ENCODE assay signal across 37 cellular contexts in genomic region chr21:44699502-44700001, GRCh38. TPM values are rescaled to one million over a fixed set of nuclear protein-coding genes. Genes with fewer than 3 reads are reported as not detected.
DNase-seq lines count a peak whose midpoint lies in the region; ATAC-seq, FAIRE-seq and TF ChIP-seq lines count a peak whose summit lies in the region.
"Had no signal": no experiment of that assay in that cellular context is flagged by ENCODE, and none has a peak within 500 bp of the region (broad histone marks: within the 10 kb centered on the region; RNA-seq: fewer than 3 reads in every experiment).

No MANE protein-coding gene starts in this region.

- no peak overlapping the region for H3K56ac ChIP-seq in H1 (replicated peaks; ENCODE audit: insufficient read length, low read depth, low read length)

- peak overlapping the region; percentile 81 for H4K91ac ChIP-seq in H1 (replicated peaks; ENCODE audit: insufficient read length, low read length)

- H2BK120ac ChIP-seq in H1 (replicated peaks; ENCODE audit: low read depth, low read length), result no peak overlapping the region

- H3K27me3 ChIP-seq in H1 (replicated peaks in 1 of 4; ENCODE audit: control insufficient read depth in 3 of 4, extremely low read depth in 1 of 4, insufficient read depth in 3 of 4, low read length in 3 of 4), result peaks cover 0 to 2% (median 0%) of the 10 kb centered on the region in 4 experiments; a peak in 3 of 7 replicates

- peak overlapping the region; percentile 35 for H4K5ac ChIP-seq in H1 (ENCODE audit: insufficient read length, low read depth, low read length)

- no peaks in the 10 kb centered on the region for H3K4me1 Mint-ChIP-seq in activated CD8-positive, alpha-beta memory T cell treated with anti-CD3 and anti-CD28 coated beads, Interleukin-2, amount 10 ng/mL, durations not matched to agents 7 days and 5 days
- H3K4me1 Mint-ChIP-seq: IgD-negative memory B cell; stimulated activated memory B cell treated with anti-CD40 and anti-IgM and Interleukin-4, amounts not matched to agents 10 μg/mL and 1 μg/mL and 100 μg/mL, for 72 hours had no signal

- no peaks in the 10 kb centered on the region for H3K79me2 ChIP-seq in H1 (ENCODE audit: control insufficient read depth in 1 of 2, insufficient read depth in 2 of 2, low read length in 2 of 2)

- no peak overlapping the region; the same call in 1 of the 2 replicates for H2BK5ac ChIP-seq in H1 (ENCODE audit: low read depth, low read length)

- intact Hi-C loops in posterior vena cava (cut with DNase I), result no loop called here

- TF ChIP-seq RAD21 in H1 (IDR thresholded peaks at IDR 0.05 in 1 of 2, conservative IDR thresholded peaks at IDR 0.05 in 1 of 2; ENCODE audit: low read depth in 2 of 2, low read length in 2 of 2), result no peak

- no peaks in the 10 kb centered on the region for H3K36me3 ChIP-seq in H1 (ENCODE audit: control insufficient read depth in 2 of 4, insufficient read depth in 4 of 4, low read length in 3 of 4)
- H3K36me3 ChIP-seq: left lung, upper lobe of left lung had no signal

- TF ChIP-seq EP300 in H1 (IDR thresholded peaks at IDR 0.05; ENCODE audit: borderline replicate concordance in 1 of 2, low read depth in 2 of 2, low read length in 2 of 2), result no peak

- H3K23me2 ChIP-seq in H1 (ENCODE audit: low read depth, low read length), result peaks cover under 1% of the 10 kb centered on the region; the same call in 1 of the 2 replicates

- H2BK20ac ChIP-seq in H1 (ENCODE audit: low read length), result peak overlapping the region; percentile 80; the same call in 1 of the 2 replicates

- H3K14ac ChIP-seq in H1 (ENCODE audit: insufficient read length), result no peak overlapping the region

- H3K27ac ChIP-seq in H1 (ENCODE audit: low read depth, low read length), result no peak overlapping the region
- H3K27ac ChIP-seq: GM23248, left lung, RWPE1, upper lobe of left lung had no signal

- 0 out of 2 replicates have a peak overlapping the region, but pooled peaks have one; percentile 61 for H2BK15ac ChIP-seq in H1 (ENCODE audit: low read length)

- peaks cover 77% of the 10 kb centered on the region for H3K27me3 Mint-ChIP-seq in activated CD8-positive, alpha-beta memory T cell treated with anti-CD3 and anti-CD28 coated beads, Interleukin-2, amount 10 ng/mL, durations not matched to agents 7 days and 5 days

- CTCF ChIA-PET in activated CD8-positive, alpha-beta memory T cell treated with anti-CD3 and anti-CD28 coated beads, Interleukin-2, amount 10 ng/mL, durations not matched to agents 7 days and 5 days (lab: Charles Lee), result no interaction called here
- CTCF ChIA-PET in H1 (lab: Charles Lee; ENCODE audit: partially characterized antibody), result interaction anchor here (0.6 to 3.5 kb wide), 8 partner anchors 9 to 250 kb away, joined by 3 to 15 read pairs (median 3); partner anchors contain the start of gene KRTAP10-6

- TF ChIP-seq POLR2A in H1 (IDR thresholded peaks at IDR 0.05; ENCODE audit: control extremely low read depth in 1 of 2, low read depth in 2 of 2, low read length in 2 of 2), result no peak

- H3K36me3 Mint-ChIP-seq in activated CD8-positive, alpha-beta memory T cell treated with anti-CD3 and anti-CD28 coated beads, Interleukin-2, amount 10 ng/mL, durations not matched to agents 7 days and 5 days, result no peaks in the 10 kb centered on the region
- H3K36me3 Mint-ChIP-seq: IgD-negative memory B cell; mesothelial cell of epicardium; stimulated activated memory B cell treated with anti-CD40 and anti-IgM and Interleukin-4, amounts not matched to agents 10 μg/mL and 1 μg/mL and 100 μg/mL, for 72 hours had no signal

- H3K4me3 Mint-ChIP-seq in activated CD8-positive, alpha-beta memory T cell treated with anti-CD3 and anti-CD28 coated beads, Interleukin-2, amount 10 ng/mL, durations not matched to agents 7 days and 5 days, result no peak overlapping the region
- H3K4me3 Mint-ChIP-seq: activated CD8-positive, alpha-beta T cell treated with anti-CD3 and anti-CD28 coated beads, Interleukin-2, amount 10 ng/mL, durations not matched to agents 7 days and 5 days; activated T-cell treated with anti-CD3 and anti-CD28 coated beads, Interleukin-2, amount 50 U/mL, for 24 hours; dendritic cell treated with granulocyte-macrophage colony-stimulating factor and Interleukin-4, amounts not matched to agents 40 ng/mL and 50 ng/mL, for 4 days; IgD-negative memory B cell; mesothelial cell of epicardium; stimulated activated memory B cell treated with anti-CD40 and anti-IgM and Interleukin-4, amounts not matched to agents 10 μg/mL and 1 μg/mL and 100 μg/mL, for 72 hours; T-helper 1 cell treated with Interleukin-12 subunit alpha and Interleukin-12 subunit beta and Interleukin-4 antibody, amounts not matched to agents 30 μg/mL and 1 μg/mL, for 36 hours had no signal

- H2AK5ac ChIP-seq in H1 (ENCODE audit: low read depth, low read length), result no peak overlapping the region

- no peak overlapping the region for H3K4me3 ChIP-seq in H1 (ENCODE audit: extremely low read depth in 1 of 4, insufficient read depth in 2 of 4, low read depth in 3 of 4, low read length in 4 of 4)
- H3K4me3 ChIP-seq: GM23248, left lung, upper lobe of left lung had no signal

- no peak overlapping the region for H2AFZ ChIP-seq in H1 (ENCODE audit: low read length)
- H2AFZ ChIP-seq: GM23248 had no signal

- peaks cover 3 to 60% (median 42%) of the 10 kb centered on the region in 4 experiments for H3K4me1 ChIP-seq in H1 (replicated peaks in 1 of 4; ENCODE audit: control insufficient read depth in 3 of 4, insufficient read depth in 4 of 4, low read length in 3 of 4)
- H3K4me1 ChIP-seq: left lung, upper lobe of left lung had no signal

- H3K9me3 Mint-ChIP-seq in activated CD8-positive, alpha-beta memory T cell treated with anti-CD3 and anti-CD28 coated beads, Interleukin-2, amount 10 ng/mL, durations not matched to agents 7 days and 5 days (ENCODE audit: low read depth), result no peaks in the 10 kb centered on the region
- H3K9me3 Mint-ChIP-seq: activated T-cell treated with anti-CD3 and anti-CD28 coated beads, Interleukin-2, amount 50 U/mL, for 24 hours; dendritic cell treated with granulocyte-macrophage colony-stimulating factor and Interleukin-4, amounts not matched to agents 40 ng/mL and 50 ng/mL, for 4 days; mesothelial cell of epicardium; stimulated activated memory B cell treated with anti-CD40 and anti-IgM and Interleukin-4, amounts not matched to agents 10 μg/mL and 1 μg/mL and 100 μg/mL, for 72 hours; T-helper 1 cell treated with Interleukin-12 subunit alpha and Interleukin-12 subunit beta and Interleukin-4 antibody, amounts not matched to agents 30 μg/mL and 1 μg/mL, for 36 hours had no signal

- no peak overlapping the region for H3K4me2 ChIP-seq in H1 (ENCODE audit: insufficient read depth in 1 of 2, low read depth in 2 of 2, low read length in 2 of 2)

- peak overlapping the region; percentile 84; the same call in 1 of the 2 replicates for H2BK12ac ChIP-seq in H1 (ENCODE audit: low read depth, low read length)

- no peak for FAIRE-seq in H1 (lab: Jason Lieb, UNC)
- FAIRE-seq: A204.1, islet of Langerhans had no signal

- peaks cover 0 to 2% of the 10 kb centered on the region in 2 experiments for H4K20me1 ChIP-seq in H1 (replicated peaks in 1 of 2; ENCODE audit: control insufficient read depth in 1 of 2, insufficient read depth in 2 of 2, low read length in 2 of 2)

- H3K18ac ChIP-seq in H1 (ENCODE audit: extremely low read depth, low read length), result peak overlapping the region; percentile 60; the same call in 1 of the 2 replicates

- 0 out of 2 replicates have a peak overlapping the region, but pooled peaks have one; percentile 66 for H4K8ac ChIP-seq in H1 (ENCODE audit: extremely low read depth, insufficient read depth, low read length)

- no peak overlapping the region for H3K4ac ChIP-seq in H1 (replicated peaks; ENCODE audit: insufficient read length, low read depth, low read length)

- H3K9ac ChIP-seq in H1 (replicated peaks in 1 of 4; ENCODE audit: extremely low read depth in 1 of 4, low read depth in 3 of 4, low read length in 3 of 4), result no peak overlapping the region
- H3K9ac ChIP-seq: GM23248 had no signal

- H3K79me1 ChIP-seq in H1 (ENCODE audit: low read depth, low read length), result peaks cover 3% of the 10 kb centered on the region; the same call in 1 of the 2 replicates

- peak; percentile 38 for DNase-seq in activated CD8-positive, alpha-beta memory T cell treated with anti-CD3 and anti-CD28 coated beads for 24 hours
- no peak for DNase-seq in activated CD8-positive, alpha-beta memory T cell treated with anti-CD3 and anti-CD28 coated beads, Interleukin-2, amount 10 ng/mL, durations not matched to agents 7 days and 5 days
- DNase-seq in GM20000 (ENCODE audit: low spot score) (peak; percentile 14), H1 (ENCODE audit: low read depth in 1 of 2, low spot score in 2 of 2) (no peak), posterior vena cava (ENCODE audit: low spot score) (peak; percentile 63), cerebellar cortex (ENCODE audit: low spot score) (no peak), NCI-H1694 treated with DMSO at 0.1 percent for 48 hours (lab: John Stamatoyannopoulos, UW) (no peak)
- DNase-seq in activated CD4-positive, alpha-beta T cell treated with anti-CD3 and anti-CD28 coated beads, Interleukin-2, amount 50 U/mL, for 48 hours, result no peak
- DNase-seq: activated CD4-positive, alpha-beta T cell treated with anti-CD3 and anti-CD28 coated beads for 1 hour; activated gamma-delta T cell treated with Interleukin-2 at 50 U/mL for 16 hours; activated T-cell treated with anti-CD3 and anti-CD28 coated beads, Interleukin-2, amount 50 U/mL, for 24 hours; central memory CD4-positive, alpha-beta T cell; DMS79; foreskin fibroblast; GDM1; GM23248; NCI-H187 treated with DMSO at 0.1 percent for 48 hours; NCI-H2171 treated with DMSO at 0.1 percent for 48 hours; NCI-H510A; occipital lobe had no signal

- TF ChIP-seq CTCF in GM20000 (IDR thresholded peaks at IDR 0.05; ENCODE audit: extremely low read depth, missing control alignments) (no peak), H1 (IDR thresholded peaks at IDR 0.05; ENCODE audit: control extremely low read depth in 1 of 3, insufficient read depth in 1 of 3, low read depth in 1 of 3, low read length in 3 of 3) (no peak)

- POLR2A ChIA-PET in H1 (lab: Charles Lee; ENCODE audit: partially characterized antibody), result interaction anchor here (0.9 to 1.2 kb wide), 3 partner anchors 9 to 94 kb away, joined by 3 to 4 read pairs (median 3); no protein-coding TSS in a partner anchor

- H3K23ac ChIP-seq in H1 (ENCODE audit: insufficient read length), result no peak overlapping the region

- 75% methylated on average over 16 of the region's 17 CpGs; no CpG with 5 or more reads in 1 of the 2 experiments for WGBS in H1 (ENCODE audit: extremely low coverage in 1 of 2, insufficient coverage in 1 of 2, insufficient read length in 1 of 2, insufficient replicate concordance in 2 of 2, low coverage in 1 of 2, low lambda C conversion rate in 2 of 2, missing lambda C conversion rate in 1 of 2), 2 experiments

- H3K27ac Mint-ChIP-seq in activated CD8-positive, alpha-beta memory T cell treated with anti-CD3 and anti-CD28 coated beads, Interleukin-2, amount 10 ng/mL, durations not matched to agents 7 days and 5 days, result no peak overlapping the region
- H3K27ac Mint-ChIP-seq: activated CD8-positive, alpha-beta T cell treated with anti-CD3 and anti-CD28 coated beads, Interleukin-2, amount 10 ng/mL, durations not matched to agents 7 days and 5 days; activated T-cell treated with anti-CD3 and anti-CD28 coated beads, Interleukin-2, amount 50 U/mL, for 24 hours; dendritic cell treated with granulocyte-macrophage colony-stimulating factor and Interleukin-4, amounts not matched to agents 40 ng/mL and 50 ng/mL, for 4 days; IgD-negative memory B cell; mesothelial cell of epicardium; stimulated activated memory B cell treated with anti-CD40 and anti-IgM and Interleukin-4, amounts not matched to agents 10 μg/mL and 1 μg/mL and 100 μg/mL, for 72 hours; T-helper 1 cell treated with Interleukin-12 subunit alpha and Interleukin-12 subunit beta and Interleukin-4 antibody, amounts not matched to agents 30 μg/mL and 1 μg/mL, for 36 hours had no signal

- no peak for ATAC-seq in activated CD8-positive, alpha-beta memory T cell treated with anti-CD3 and anti-CD28 coated beads, Interleukin-2, amount 10 ng/mL, durations not matched to agents 7 days and 5 days
- ATAC-seq: activated CD8-positive, alpha-beta T cell treated with anti-CD3 and anti-CD28 coated beads, Interleukin-2, amount 10 ng/mL, durations not matched to agents 7 days and 5 days; esophagus mucosa; left lung; stimulated activated memory B cell treated with anti-CD40 and anti-IgM and Interleukin-4, amounts not matched to agents 10 μg/mL and 1 μg/mL and 100 μg/mL, for 72 hours had no signal

- no peaks in the 10 kb centered on the region for H3K9me3 ChIP-seq in H1 (ENCODE audit: insufficient read depth in 2 of 2, low read depth in 1 of 2, low read length in 1 of 2)
- H3K9me3 ChIP-seq: left lung, upper lobe of left lung had no signal

RNA-seq across cellular contexts. Expression of gene KRTAP10-12, which starts 2.6 kb away (rescaled TPM):
- total RNA-seq in activated CD8-positive, alpha-beta memory T cell treated with anti-CD3 and anti-CD28 coated beads, Interleukin-2, amount 10 ng/mL, durations not matched to agents 7 days and 5 days, result not detected
- total RNA-seq in H1 (2021; fragmentation: NEBNext Ultra II Directional; extraction: Animal tissue kit (Norgen Biotek cat#: 25700)), result not detected in 2 replicates
- not detected in 2 replicates for polyA plus RNA-seq in H1 (2011; rRNA removed)
- polyA plus RNA-seq in H1 (2011; cell fraction: cytosol; rRNA removed), result not detected
- not detected for polyA plus RNA-seq in H1 (2011; cell fraction: nucleus; rRNA removed)
- polyA plus RNA-seq in H1 (2012, experiment 1 of 2), result 0.20 to 0.44 TPM in 2 of 4 replicates, not detected in the others
- polyA plus RNA-seq in H1 (2012, experiment 2 of 2), result not detected
- polyA plus RNA-seq in H1 (2013, experiment 1 of 2), result not detected
- polyA plus RNA-seq in H1 (2013, experiment 2 of 2), result not detected
- not detected in 2 replicates for polyA minus RNA-seq in H1 (2011; rRNA and poly(A)+ RNA removed)
- not detected for polyA minus RNA-seq in H1 (2011; cell fraction: cytosol; rRNA and poly(A)+ RNA removed)
- not detected for polyA minus RNA-seq in H1 (2011; cell fraction: nucleus; rRNA and poly(A)+ RNA removed)
- total RNA-seq in posterior vena cava, result not detected
- total RNA-seq: activated CD8-positive, alpha-beta T cell treated with anti-CD3 and anti-CD28 coated beads, Interleukin-2, amount 10 ng/mL, durations not matched to agents 7 days and 5 days; esophagus mucosa; GM23248; HT-29; left lung; mesothelial cell of epicardium; occipital lobe; OCI-LY7; skeletal muscle tissue; subcutaneous adipose tissue; upper lobe of left lung had no signal
- polyA plus RNA-seq: adipose tissue, GM23248, IgD-negative memory B cell had no signal

RNA-seq across cellular contexts. Expression of gene TSPEAR, which starts 11.8 kb away (rescaled TPM):
- total RNA-seq in activated CD8-positive, alpha-beta memory T cell treated with anti-CD3 and anti-CD28 coated beads, Interleukin-2, amount 10 ng/mL, durations not matched to agents 7 days and 5 days, result not detected
- total RNA-seq in H1 (2021; fragmentation: NEBNext Ultra II Directional; extraction: Animal tissue kit (Norgen Biotek cat#: 25700)), result 0.58 and 1.1 TPM in 2 replicates
- polyA plus RNA-seq in H1 (2011; rRNA removed), result 0.89 and 1.5 TPM in 2 replicates
- polyA plus RNA-seq in H1 (2011; cell fraction: cytosol; rRNA removed), result 1.3 TPM
- 5.0 TPM for polyA plus RNA-seq in H1 (2011; cell fraction: nucleus; rRNA removed)
- polyA plus RNA-seq in H1 (2012, experiment 1 of 2), result 1.3 to 2.9 TPM (median 2.1 TPM) in 4 replicates
- 0.75 TPM for polyA plus RNA-seq in H1 (2012, experiment 2 of 2)
- 0.14 TPM for polyA plus RNA-seq in H1 (2013, experiment 1 of 2)
- 0.11 TPM for polyA plus RNA-seq in H1 (2013, experiment 2 of 2)
- 1.4 and 2.0 TPM in 2 replicates for polyA minus RNA-seq in H1 (2011; rRNA and poly(A)+ RNA removed)
- 1.2 TPM for polyA minus RNA-seq in H1 (2011; cell fraction: cytosol; rRNA and poly(A)+ RNA removed)
- 3.9 TPM for polyA minus RNA-seq in H1 (2011; cell fraction: nucleus; rRNA and poly(A)+ RNA removed)
- under 1 TPM; 0.14 to 0.48 TPM for total RNA-seq in posterior vena cava
- total RNA-seq: activated CD8-positive, alpha-beta T cell treated with anti-CD3 and anti-CD28 coated beads, Interleukin-2, amount 10 ng/mL, durations not matched to agents 7 days and 5 days; GM23248; HT-29; occipital lobe; OCI-LY7; skeletal muscle tissue; subcutaneous adipose tissue had no signal
- polyA plus RNA-seq: GM23248, IgD-negative memory B cell had no signal

RNA-seq across cellular contexts. Expression of gene KRTAP12-1, which starts 17.6 kb away (rescaled TPM):
- not detected for total RNA-seq in activated CD8-positive, alpha-beta memory T cell treated with anti-CD3 and anti-CD28 coated beads, Interleukin-2, amount 10 ng/mL, durations not matched to agents 7 days and 5 days
- 0.73 TPM in 1 of 2 replicates, not detected in the other for total RNA-seq in H1 (2021; fragmentation: NEBNext Ultra II Directional; extraction: Animal tissue kit (Norgen Biotek cat#: 25700))
- 0.17 and 0.50 TPM in 2 replicates for polyA plus RNA-seq in H1 (2011; rRNA removed)
- polyA plus RNA-seq in H1 (2011; cell fraction: cytosol; rRNA removed), result not detected
- polyA plus RNA-seq in H1 (2011; cell fraction: nucleus; rRNA removed), result 0.76 TPM
- 0.49 TPM in 1 of 4 replicates, not detected in the others for polyA plus RNA-seq in H1 (2012, experiment 1 of 2)
- polyA plus RNA-seq in H1 (2012, experiment 2 of 2), result not detected
- polyA plus RNA-seq in H1 (2013, experiment 1 of 2), result 0.14 TPM
- not detected for polyA plus RNA-seq in H1 (2013, experiment 2 of 2)
- polyA minus RNA-seq in H1 (2011; rRNA and poly(A)+ RNA removed), result 2.6 and 2.8 TPM in 2 replicates
- not detected for polyA minus RNA-seq in H1 (2011; cell fraction: cytosol; rRNA and poly(A)+ RNA removed)
- 5.4 TPM for polyA minus RNA-seq in H1 (2011; cell fraction: nucleus; rRNA and poly(A)+ RNA removed)
- not detected for total RNA-seq in posterior vena cava
- total RNA-seq: activated CD8-positive, alpha-beta T cell treated with anti-CD3 and anti-CD28 coated beads, Interleukin-2, amount 10 ng/mL, durations not matched to agents 7 days and 5 days; esophagus mucosa; GM23248; HT-29; left lung; mesothelial cell of epicardium; occipital lobe; OCI-LY7; skeletal muscle tissue; subcutaneous adipose tissue; upper lobe of left lung had no signal
- polyA plus RNA-seq: adipose tissue, GM23248, IgD-negative memory B cell had no signal

RNA-seq across cellular contexts. Expression of gene KRTAP12-2, which starts 32.8 kb away (rescaled TPM):
- not detected for total RNA-seq in activated CD8-positive, alpha-beta memory T cell treated with anti-CD3 and anti-CD28 coated beads, Interleukin-2, amount 10 ng/mL, durations not matched to agents 7 days and 5 days
- not detected in 2 replicates for total RNA-seq in H1 (2021; fragmentation: NEBNext Ultra II Directional; extraction: Animal tissue kit (Norgen Biotek cat#: 25700))
- 0.46 and 0.50 TPM in 2 replicates for polyA plus RNA-seq in H1 (2011; rRNA removed)
- 0.13 TPM for polyA plus RNA-seq in H1 (2011; cell fraction: cytosol; rRNA removed)
- polyA plus RNA-seq in H1 (2011; cell fraction: nucleus; rRNA removed), result 1.3 TPM
- polyA plus RNA-seq in H1 (2012, experiment 1 of 2), result not detected in 4 replicates
- not detected for polyA plus RNA-seq in H1 (2012, experiment 2 of 2)
- polyA plus RNA-seq in H1 (2013, experiment 1 of 2), result not detected
- not detected for polyA plus RNA-seq in H1 (2013, experiment 2 of 2)
- polyA minus RNA-seq in H1 (2011; rRNA and poly(A)+ RNA removed), result 2.9 and 4.0 TPM in 2 replicates
- 1.7 TPM for polyA minus RNA-seq in H1 (2011; cell fraction: cytosol; rRNA and poly(A)+ RNA removed)
- polyA minus RNA-seq in H1 (2011; cell fraction: nucleus; rRNA and poly(A)+ RNA removed), result 14.5 TPM
- under 1 TPM in 1 of 2 donors, not detected in 1; 0.48 TPM for total RNA-seq in posterior vena cava
- total RNA-seq: activated CD8-positive, alpha-beta T cell treated with anti-CD3 and anti-CD28 coated beads, Interleukin-2, amount 10 ng/mL, durations not matched to agents 7 days and 5 days; esophagus mucosa; GM23248; HT-29; left lung; mesothelial cell of epicardium; occipital lobe; OCI-LY7; skeletal muscle tissue; subcutaneous adipose tissue; upper lobe of left lung had no signal
- polyA plus RNA-seq: GM23248, IgD-negative memory B cell had no signal

RNA-seq across cellular contexts. Expression of gene KRTAP12-3, which starts 41.8 kb away (rescaled TPM):
- total RNA-seq in activated CD8-positive, alpha-beta memory T cell treated with anti-CD3 and anti-CD28 coated beads, Interleukin-2, amount 10 ng/mL, durations not matched to agents 7 days and 5 days, result not detected
- total RNA-seq in H1 (2021; fragmentation: NEBNext Ultra II Directional; extraction: Animal tissue kit (Norgen Biotek cat#: 25700)), result not detected in 2 replicates
- not detected in 2 replicates for polyA plus RNA-seq in H1 (2011; rRNA removed)
- polyA plus RNA-seq in H1 (2011; cell fraction: cytosol; rRNA removed), result not detected
- polyA plus RNA-seq in H1 (2011; cell fraction: nucleus; rRNA removed), result not detected
- not detected in 4 replicates for polyA plus RNA-seq in H1 (2012, experiment 1 of 2)
- not detected for polyA plus RNA-seq in H1 (2012, experiment 2 of 2)
- not detected for polyA plus RNA-seq in H1 (2013, experiment 1 of 2)
- not detected for polyA plus RNA-seq in H1 (2013, experiment 2 of 2)
- not detected in 2 replicates for polyA minus RNA-seq in H1 (2011; rRNA and poly(A)+ RNA removed)
- polyA minus RNA-seq in H1 (2011; cell fraction: cytosol; rRNA and poly(A)+ RNA removed), result not detected
- polyA minus RNA-seq in H1 (2011; cell fraction: nucleus; rRNA and poly(A)+ RNA removed), result not detected
- not detected for total RNA-seq in posterior vena cava
- total RNA-seq: activated CD8-positive, alpha-beta T cell treated with anti-CD3 and anti-CD28 coated beads, Interleukin-2, amount 10 ng/mL, durations not matched to agents 7 days and 5 days; esophagus mucosa; GM23248; HT-29; left lung; mesothelial cell of epicardium; occipital lobe; OCI-LY7; skeletal muscle tissue; subcutaneous adipose tissue; upper lobe of left lung had no signal
- polyA plus RNA-seq: adipose tissue, GM23248, IgD-negative memory B cell had no signal

Comparison
In these comparisons a context has a peak if more than half of its experiments do, and no peak if none do; other contexts are left out.
1. DNase-seq: peak in activated CD8-positive, alpha-beta memory T cell treated with anti-CD3 and anti-CD28 coated beads for 24 hours (single experiment), GM20000 (single experiment) and posterior vena cava (single experiment); none in activated CD8-positive, alpha-beta memory T cell treated with anti-CD3 and anti-CD28 coated beads, Interleukin-2, amount 10 ng/mL, durations not matched to agents 7 days and 5 days (single experiment), H1 (0 of 2), cerebellar cortex (single experiment), NCI-H1694 treated with DMSO at 0.1 percent for 48 hours (single experiment) and activated CD4-positive, alpha-beta T cell treated with anti-CD3 and anti-CD28 coated beads, Interleukin-2, amount 50 U/mL, for 48 hours (0 of 2).